Comparison of ENCODE assay signal across 18 cellular contexts in the genomic region with DNA sequence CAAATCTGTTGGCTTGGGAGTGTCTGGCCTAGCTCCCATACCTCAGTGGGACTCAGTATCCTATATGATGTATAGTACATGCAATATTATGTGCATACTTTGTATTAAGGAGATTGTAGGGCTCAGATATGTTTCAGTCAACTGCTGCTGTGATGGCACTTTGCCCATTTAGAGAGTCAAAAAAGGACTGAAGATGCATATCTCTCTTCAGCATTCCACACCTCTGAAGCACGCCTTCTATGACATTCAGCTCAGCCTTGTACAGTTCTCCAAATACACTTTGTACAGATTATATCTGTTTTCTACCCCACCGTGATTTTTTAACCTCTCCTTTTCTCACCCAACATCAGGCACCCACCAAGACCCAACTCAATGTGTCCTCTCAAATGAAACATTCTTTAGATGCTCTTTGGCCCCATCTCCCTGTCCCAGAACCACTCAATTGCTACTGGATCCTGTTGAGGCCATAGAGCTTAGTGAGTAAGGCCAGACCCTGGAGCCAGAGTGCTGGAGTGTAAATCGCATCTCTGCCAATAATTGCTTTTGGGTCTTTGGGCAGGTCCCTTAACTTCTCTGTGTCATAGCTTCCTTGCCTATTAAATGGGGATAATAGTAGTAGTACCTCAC. TPM values are rescaled to one million over a fixed set of nuclear protein-coding genes. Genes with fewer than 3 reads are reported as not detected.
DNase-seq lines count a peak whose midpoint lies in the region; ATAC-seq and TF ChIP-seq lines count a peak whose summit lies in the region.
"Had no signal": no experiment of that assay in that cellular context is flagged by ENCODE, and none has a peak within 500 bp of the region (broad histone marks: within the 10 kb centered on the region; RNA-seq: fewer than 3 reads in every experiment).

No MANE protein-coding gene starts in this region.

- H3K4me3 ChIP-seq in GM23248 (no peak overlapping the region), brain microvascular endothelial cell (ENCODE audit: low read depth, low read length) (no peak overlapping the region), parathyroid adenoma (ENCODE audit: low read depth, low read length) (peak overlapping the region; percentile 36)
- H3K4me3 ChIP-seq: BLaER1 had no signal

- H3F3A ChIP-seq in GM23248 (ENCODE audit: insufficient read depth), result peaks cover 11% of the 10 kb centered on the region; the same call in 1 of the 2 replicates

- H3K9me2 ChIP-seq in GM23248 (ENCODE audit: insufficient read depth), result no peaks in the 10 kb centered on the region

- no peaks in the 10 kb centered on the region for H3K9me3 Mint-ChIP-seq in effector memory CD8-positive, alpha-beta T cell
- no peaks in the 10 kb centered on the region for H3K9me3 Mint-ChIP-seq in H9
- H3K9me3 Mint-ChIP-seq: CD8-positive, alpha-beta memory T cell had no signal

- peaks cover 3% of the 10 kb centered on the region for H3K36me3 Mint-ChIP-seq in effector memory CD8-positive, alpha-beta T cell (ENCODE audit: insufficient read depth)
- H3K36me3 Mint-ChIP-seq in H9 (ENCODE audit: insufficient read depth in 1 of 3, low read depth in 3 of 3), result peaks cover 0 to 11% (median 9%) of the 10 kb centered on the region in 3 experiments; a peak in 3 of 7 replicates
- H3K36me3 Mint-ChIP-seq: CD8-positive, alpha-beta memory T cell had no signal

- no peak overlapping the region for H3K14ac ChIP-seq in H9 (ENCODE audit: insufficient read depth, low read length)

- no peak overlapping the region for H3K56ac ChIP-seq in H9 (ENCODE audit: insufficient read length, low read depth, low read length)

- H3K27me3 ChIP-seq in GM23248 (replicated peaks; ENCODE audit: insufficient read depth) (no peaks in the 10 kb centered on the region), brain microvascular endothelial cell (replicated peaks) (no peaks in the 10 kb centered on the region), parathyroid adenoma (ENCODE audit: control insufficient read depth, insufficient read depth, low read length) (no peaks in the 10 kb centered on the region), H9 (ENCODE audit: insufficient read depth, low read length) (no peaks in the 10 kb centered on the region; the same call in 1 of the 2 replicates)
- H3K27me3 ChIP-seq: BLaER1 had no signal

- H3K4me1 Mint-ChIP-seq in effector memory CD8-positive, alpha-beta T cell (ENCODE audit: low read depth in 2 of 2), result no peaks in the 10 kb centered on the region
- no peaks in the 10 kb centered on the region for H3K4me1 Mint-ChIP-seq in H9
- H3K4me1 Mint-ChIP-seq: CD8-positive, alpha-beta memory T cell had no signal

- H3K4me1 ChIP-seq in GM23248 (ENCODE audit: insufficient read depth) (peaks cover 28% of the 10 kb centered on the region), parathyroid adenoma (peaks cover 73% of the 10 kb centered on the region), H9 (ENCODE audit: insufficient read depth, low read length) (0 out of 2 replicates have a peak, but pooled peaks cover 1% of the 10 kb centered on the region)
- H3K4me1 ChIP-seq: BLaER1 had no signal

- H3K18ac ChIP-seq in H9 (ENCODE audit: insufficient read length, low read depth, low read length), result no peak overlapping the region

- TF ChIP-seq CTCF in brain microvascular endothelial cell (IDR thresholded peaks at IDR 0.05; ENCODE audit: low read depth, low read length, missing control alignments), result no peak
- TF ChIP-seq CTCF in parathyroid adenoma (IDR thresholded peaks at IDR 0.05), result no peak
- TF ChIP-seq CTCF in H9 (conservative IDR thresholded peaks at IDR 0.05), result no peak

- no peak overlapping the region for H3K4me3 Mint-ChIP-seq in effector memory CD8-positive, alpha-beta T cell
- H3K4me3 Mint-ChIP-seq in H9, result no peak overlapping the region
- H3K4me3 Mint-ChIP-seq: CD8-positive, alpha-beta memory T cell had no signal

- no peaks in the 10 kb centered on the region for H3K36me3 ChIP-seq in GM23248 (ENCODE audit: low read depth)
- no peaks in the 10 kb centered on the region for H3K36me3 ChIP-seq in brain microvascular endothelial cell (replicated peaks)
- H3K36me3 ChIP-seq in parathyroid adenoma (ENCODE audit: control insufficient read depth, insufficient read depth, low read length), result no peaks in the 10 kb centered on the region
- H3K36me3 ChIP-seq: BLaER1 had no signal

- no peak for ATAC-seq in effector memory CD8-positive, alpha-beta T cell (replicated peaks)
- ATAC-seq in HG03175 (IDR thresholded peaks at IDR 0.05; ENCODE audit: unreplicated experiment), result no peak

- H3K27ac ChIP-seq in GM23248 (no peak overlapping the region), brain microvascular endothelial cell (no peak overlapping the region), parathyroid adenoma (peak overlapping the region; percentile 95), H9 (ENCODE audit: insufficient read length, low read depth, low read length) (no peak overlapping the region)
- H3K27ac ChIP-seq: BLaER1, RWPE1 had no signal

- no peak overlapping the region for H3K27ac Mint-ChIP-seq in effector memory CD8-positive, alpha-beta T cell
- H3K27ac Mint-ChIP-seq in H9, result no peak overlapping the region; a peak in 1 of 7 replicates
- H3K27ac Mint-ChIP-seq: CD8-positive, alpha-beta memory T cell had no signal

- H3K4ac ChIP-seq in H9 (ENCODE audit: low read depth, low read length), result no peak overlapping the region

- H2BK120ac ChIP-seq in H9 (ENCODE audit: low read depth, low read length, poor library complexity, severe bottlenecking), result no peak overlapping the region

- H2BK15ac ChIP-seq in H9 (ENCODE audit: low read depth, low read length), result no peak overlapping the region

- H3K4me2 ChIP-seq in GM23248 (ENCODE audit: unreplicated experiment) (peak overlapping the region; percentile 37), parathyroid adenoma (ENCODE audit: low read length) (peak overlapping the region; percentile 71), H9 (ENCODE audit: insufficient read depth, insufficient read length, low read length) (no peak overlapping the region)
- H3K4me2 ChIP-seq: BLaER1 had no signal

- in situ Hi-C loops in GM23248 (cut with MboI), result no loop called here
- in situ Hi-C loops in brain microvascular endothelial cell (cut with HindIII; ENCODE audit: low pct_ligation_motif_present, low sequenced_read_pairs), result no loop called here

- no peak overlapping the region for H4K5ac ChIP-seq in H9 (ENCODE audit: insufficient read length, low read depth, low read length)

- DNase-seq in EH (ENCODE audit: low read depth), result peak; percentile 88
- DNase-seq in GM23248, result peak; percentile 73
- peak; percentile 63 for DNase-seq in brain microvascular endothelial cell
- DNase-seq in effector memory CD8-positive, alpha-beta T cell, result no peak
- no peak for DNase-seq in H9
- DNase-seq: CD8-positive, alpha-beta memory T cell; DND-41; Karpas-422; NCI-H1417; NCI-H187 treated with DMSO at 0.1 percent for 48 hours; NCI-H2171 treated with DMSO at 0.1 percent for 48 hours; NCI-H446 treated with DMSO at 0.1 percent for 48 hours; NCI-H748 treated with DMSO at 0.1 percent for 48 hours; OCI-M1 had no signal

- no peak overlapping the region for H3T11ph ChIP-seq in H9 (ENCODE audit: low read length)

- no peak overlapping the region for H2BK5ac ChIP-seq in H9 (ENCODE audit: insufficient read length, low read length)

- no peak overlapping the region for H2AFZ ChIP-seq in GM23248
- no peak overlapping the region for H2AFZ ChIP-seq in parathyroid adenoma
- no peak overlapping the region for H2AFZ ChIP-seq in H9 (ENCODE audit: low read length)

- no peaks in the 10 kb centered on the region for H3K23me2 ChIP-seq in H9 (ENCODE audit: insufficient read length, low read depth, low read length, poor library complexity, severe bottlenecking)

- H3K23ac ChIP-seq in H9 (ENCODE audit: insufficient read length, low read depth, low read length), result no peak overlapping the region

- H4K8ac ChIP-seq in H9 (replicated peaks; ENCODE audit: insufficient read length, low read depth, low read length), result no peak overlapping the region

- 77 to 78% methylated on average over 3 of the region's 3 CpGs for WGBS in GM23248 (ENCODE audit: low coverage in 1 of 2, low lambda C conversion rate in 2 of 2, missing lambda C conversion rate in 2 of 2), 2 experiments
- WGBS in H9 (ENCODE audit: extremely low coverage, insufficient read length, low lambda C conversion rate), result no CpG with 5 or more reads among the region's 3 CpGs

- H3K79me2 ChIP-seq in GM23248 (ENCODE audit: insufficient read depth), result peaks cover 70% of the 10 kb centered on the region
- peaks cover 21% of the 10 kb centered on the region for H3K79me2 ChIP-seq in parathyroid adenoma
- H3K79me2 ChIP-seq in H9 (ENCODE audit: insufficient read depth, low read length), result no peaks in the 10 kb centered on the region

- H4K20me1 ChIP-seq in GM23248 (ENCODE audit: insufficient read depth), result no peaks in the 10 kb centered on the region
- no peaks in the 10 kb centered on the region for H4K20me1 ChIP-seq in H9 (ENCODE audit: control insufficient read depth, insufficient read depth, insufficient read length)
- H4K20me1 ChIP-seq: BLaER1 had no signal

- H2AK5ac ChIP-seq in H9 (ENCODE audit: insufficient read length, low read length), result no peak overlapping the region

- no peak overlapping the region for H2BK12ac ChIP-seq in H9 (ENCODE audit: insufficient read length, low read depth, low read length)

- H3K9me3 ChIP-seq in GM23248 (ENCODE audit: low read depth) (no peaks in the 10 kb centered on the region), parathyroid adenoma (ENCODE audit: control insufficient read depth, low read length) (no peaks in the 10 kb centered on the region), H9 (ENCODE audit: control insufficient read depth, low read depth, low read length) (no peaks in the 10 kb centered on the region)
- H3K9me3 ChIP-seq: BLaER1 had no signal

- no peak overlapping the region for H2BK20ac ChIP-seq in H9 (ENCODE audit: low read depth, low read length, poor library complexity, severe bottlenecking)

- H3K9ac ChIP-seq in GM23248, result no peak overlapping the region
- H3K9ac ChIP-seq in parathyroid adenoma, result no peak overlapping the region
- no peak overlapping the region for H3K9ac ChIP-seq in H9 (ENCODE audit: extremely low read depth, insufficient read length, low read length)
- H3K9ac ChIP-seq: BLaER1 had no signal

- peaks cover 33 to 50% of the 10 kb centered on the region in 2 donors for H3K27me3 Mint-ChIP-seq in effector memory CD8-positive, alpha-beta T cell
- no peaks in the 10 kb centered on the region for H3K27me3 Mint-ChIP-seq in H9 (ENCODE audit: low read depth)

- no peaks in the 10 kb centered on the region for H3K79me1 ChIP-seq in H9 (ENCODE audit: insufficient read depth, low read depth, low read length, poor library complexity, severe bottlenecking)

- no peak overlapping the region for H4K91ac ChIP-seq in H9 (ENCODE audit: insufficient read length, low read depth, low read length)

RNA-seq across cellular contexts. Expression of a gene that starts 15.6 kb away (rescaled TPM):
- 53.7 and 60.4 TPM in 2 replicates for total RNA-seq in GM23248 (2014; rRNA removed; shearing (Covaris generic))
- polyA plus RNA-seq in GM23248 (2016; fragmentation: Nextera tagmentation; extraction: Ambion mirVana), result 34.2 and 36.3 TPM in 2 replicates
- total RNA-seq in H9 (2021), result 21.1 and 22.5 TPM in 2 replicates

Comparison
In these comparisons a context has a peak if more than half of its experiments do, and no peak if none do; other contexts are left out.
1. DNase-seq: peak in EH (single experiment), GM23248 (single experiment) and brain microvascular endothelial cell (single experiment); none in effector memory CD8-positive, alpha-beta T cell (0 of 3) and H9 (single experiment).